24 cellular contexts compared by ENCODE assay signal in genomic region chr1:223358826-223359225, GRCh38. TPM values are rescaled to one million over a fixed set of nuclear protein-coding genes. Genes with fewer than 3 reads are reported as not detected.
DNase-seq lines count a peak whose midpoint lies in the region; ATAC-seq and TF ChIP-seq lines count a peak whose summit lies in the region.
"Had no signal": no experiment of that assay in that cellular context is flagged by ENCODE, and none has a peak within 500 bp of the region (broad histone marks: within the 10 kb centered on the region; RNA-seq: fewer than 3 reads in every experiment).

No MANE protein-coding gene starts in this region.

- H3K4me3 ChIP-seq in GM23338 (no peak overlapping the region), mammary epithelial cell (replicated peaks in 1 of 3; ENCODE audit: insufficient read depth in 1 of 3, low read depth in 2 of 3, low read length in 3 of 3) (no peak overlapping the region), SJCRH30 (no peak overlapping the region), coronary artery (no peak overlapping the region)
- H3K4me3 ChIP-seq: GM23248, heart left ventricle, MG63 had no signal

- dilution Hi-C loops in mammary epithelial cell (cut with HindIII; ENCODE audit: low sequenced_read_pairs), result no loop called here

- intact Hi-C loops in mammary epithelial cell (cut with micrococcal nuclease), result loop anchor here (1.0 to 5.0 kb wide), 4 partner anchors 63 to 226 kb away; no protein-coding TSS in a partner anchor

- peaks cover 7% of the 10 kb centered on the region; the same call in 1 of the 2 replicates for H3K4me1 ChIP-seq in GM23338 (ENCODE audit: insufficient read depth)
- peaks cover 21% of the 10 kb centered on the region for H3K4me1 ChIP-seq in mammary epithelial cell (ENCODE audit: insufficient read depth, low read length)
- no peaks in the 10 kb centered on the region for H3K4me1 ChIP-seq in SJCRH30

- H3F3A ChIP-seq in GM23338 (replicated peaks; ENCODE audit: low read depth), result no peaks in the 10 kb centered on the region

- H3K4me3 Mint-ChIP-seq in GM23338, result no peak overlapping the region
- H3K4me3 Mint-ChIP-seq in glutamatergic neuron (ENCODE audit: unreplicated experiment), result no peak overlapping the region
- H3K4me3 Mint-ChIP-seq: activated CD4-positive, alpha-beta memory T cell treated with anti-CD3 and anti-CD28 coated beads for 36 hours; T-helper 2 cell treated with Interferon-gamma antibody and Interleukin-4, amounts not matched to agents 5 μg/mL and 100 μg/mL, for 36 hours had no signal

- H3K9me3 Mint-ChIP-seq in GM23338, result no peaks in the 10 kb centered on the region
- H3K9me3 Mint-ChIP-seq in glutamatergic neuron (ENCODE audit: unreplicated experiment), result peaks cover 1% of the 10 kb centered on the region
- H3K9me3 Mint-ChIP-seq: activated CD4-positive, alpha-beta memory T cell treated with anti-CD3 and anti-CD28 coated beads for 36 hours; T-helper 2 cell treated with Interferon-gamma antibody and Interleukin-4, amounts not matched to agents 5 μg/mL and 100 μg/mL, for 36 hours had no signal

- H3K9me3 ChIP-seq in mammary epithelial cell (replicated peaks; ENCODE audit: insufficient read depth, low read length), result no peaks in the 10 kb centered on the region
- H3K9me3 ChIP-seq in SJCRH30 (replicated peaks), result no peaks in the 10 kb centered on the region; the same call in 1 of the 2 replicates
- H3K9me3 ChIP-seq: heart left ventricle, MG63 had no signal

- no peak overlapping the region for H3K27ac ChIP-seq in GM23338 (ENCODE audit: low read depth)
- H3K27ac ChIP-seq in mammary epithelial cell (ENCODE audit: insufficient read depth, low read depth, low read length), result no peak overlapping the region
- no peak overlapping the region for H3K27ac ChIP-seq in SJCRH30
- no peak overlapping the region for H3K27ac ChIP-seq in coronary artery
- H3K27ac ChIP-seq: C4-2B, GM23248, heart left ventricle had no signal

- H3K27me3 ChIP-seq in GM23338 (ENCODE audit: insufficient read depth) (peaks cover 21% of the 10 kb centered on the region), mammary epithelial cell (ENCODE audit: insufficient read depth, low read length) (peaks cover 7% of the 10 kb centered on the region), SJCRH30 (peaks cover 5% of the 10 kb centered on the region; the same call in 1 of the 2 replicates)

- DNase-seq in A172 (ENCODE audit: low spot score) (peak; percentile 15), GM23338 (ENCODE audit: low spot score) (peak; percentile 35), mammary epithelial cell (peak; percentile 21), islet precursor cell (peak; percentile 63), SJCRH30 (no peak), glutamatergic neuron (no peak), coronary artery (ENCODE audit: low spot score) (no peak)
- DNase-seq: activated CD4-positive, alpha-beta memory T cell treated with anti-CD3 and anti-CD28 coated beads for 36 hours; activated gamma-delta T cell; cortex of kidney; GM23248; heart left ventricle; MG63; NCI-H1417 treated with DMSO at 0.1 percent for 48 hours; NCI-H524 had no signal

- no peak overlapping the region for H3K9ac ChIP-seq in mammary epithelial cell (ENCODE audit: insufficient read depth, low read length)
- H3K9ac ChIP-seq: GM23248 had no signal

- in situ Hi-C loops in mammary epithelial cell (cut with MboI; ENCODE audit: low sequenced_read_pairs in 2 of 2), result no loop called here

- H4K20me1 ChIP-seq in GM23338 (replicated peaks; ENCODE audit: insufficient read depth) (no peaks in the 10 kb centered on the region; the same call in 1 of the 2 replicates), mammary epithelial cell (ENCODE audit: insufficient read depth, low read length) (no peaks in the 10 kb centered on the region)

- no peaks in the 10 kb centered on the region for H3K36me3 ChIP-seq in GM23338 (ENCODE audit: insufficient read depth)
- no peaks in the 10 kb centered on the region for H3K36me3 ChIP-seq in mammary epithelial cell (ENCODE audit: insufficient read depth, low read length)
- H3K36me3 ChIP-seq in SJCRH30, result no peaks in the 10 kb centered on the region
- H3K36me3 ChIP-seq: heart left ventricle, MG63 had no signal

- H2AFZ ChIP-seq in GM23338 (no peak overlapping the region), mammary epithelial cell (ENCODE audit: low read depth, low read length) (no peak overlapping the region)
- H2AFZ ChIP-seq: GM23248 had no signal

- H3K27me3 Mint-ChIP-seq in GM23338 (ENCODE audit: insufficient read depth, low read depth, poor library complexity) (peaks cover 16% of the 10 kb centered on the region), glutamatergic neuron (ENCODE audit: unreplicated experiment) (peaks cover 8% of the 10 kb centered on the region)

- no peaks in the 10 kb centered on the region for H3K9me2 ChIP-seq in GM23338 (ENCODE audit: insufficient read depth)

- ATAC-seq in GM23338 (no peak), GM18520 (IDR thresholded peaks at IDR 0.05; ENCODE audit: unreplicated experiment) (no peak)
- ATAC-seq: heart left ventricle had no signal

- CTCF ChIA-PET in mammary epithelial cell (lab: Charles Lee; ENCODE audit: low non-redundant PET), result interaction anchor here (0.7 to 1.0 kb wide), 2 partner anchors 184 to 225 kb away, joined by 3 to 7 read pairs; no protein-coding TSS in a partner anchor

- WGBS in mammary epithelial cell (ENCODE audit: low coverage, missing lambda C conversion rate), result 74% methylated on average over 3 of the region's 3 CpGs

- H3K4me1 Mint-ChIP-seq in GM23338 (peaks cover 13% of the 10 kb centered on the region), glutamatergic neuron (ENCODE audit: low read depth, unreplicated experiment) (peaks cover 6% of the 10 kb centered on the region)

- H3K79me2 ChIP-seq in GM23338 (replicated peaks; ENCODE audit: insufficient read depth) (no peaks in the 10 kb centered on the region), mammary epithelial cell (ENCODE audit: insufficient read depth, low read length) (no peaks in the 10 kb centered on the region)

- BruUV-seq in mammary epithelial cell (replicated peaks; lab: Mats Ljungman, UMichigan), result no TSS peak

- no peak overlapping the region for H3K4me2 ChIP-seq in GM23338
- H3K4me2 ChIP-seq in mammary epithelial cell (ENCODE audit: insufficient read depth, low read depth, low read length), result no peak overlapping the region

- H3K27ac Mint-ChIP-seq in GM23338, result no peak overlapping the region
- no peak overlapping the region for H3K27ac Mint-ChIP-seq in glutamatergic neuron (ENCODE audit: unreplicated experiment)
- H3K27ac Mint-ChIP-seq: activated CD4-positive, alpha-beta memory T cell treated with anti-CD3 and anti-CD28 coated beads for 36 hours; T-helper 2 cell treated with Interferon-gamma antibody and Interleukin-4, amounts not matched to agents 5 μg/mL and 100 μg/mL, for 36 hours had no signal

- TF ChIP-seq CTCF in GM23338 (conservative IDR thresholded peaks at IDR 0.05; ENCODE audit: low read depth in 2 of 2) (peak in 1 of 2 experiments; percentile 40; a peak in 2 of 4 replicates), mammary epithelial cell (conservative IDR thresholded peaks at IDR 0.05 in 1 of 2, IDR thresholded peaks at IDR 0.05 in 1 of 2; ENCODE audit: extremely low read depth in 1 of 2, insufficient read depth in 1 of 2, low read depth in 1 of 2, low read length in 2 of 2) (peak in 1 of 2 donors; percentile 58), glutamatergic neuron (IDR thresholded peaks at IDR 0.05; ENCODE audit: partially characterized antibody, unreplicated experiment) (no peak), coronary artery (IDR thresholded peaks at IDR 0.05) (no peak)

- no peaks in the 10 kb centered on the region for H3K36me3 Mint-ChIP-seq in GM23338 (ENCODE audit: low read depth)
- peaks cover 4% of the 10 kb centered on the region for H3K36me3 Mint-ChIP-seq in glutamatergic neuron (ENCODE audit: unreplicated experiment)
- H3K36me3 Mint-ChIP-seq: activated CD4-positive, alpha-beta memory T cell treated with anti-CD3 and anti-CD28 coated beads for 36 hours had no signal

TF ChIP-seq in GM23338, 12 proteins besides CTCF, POLR2A, EP300 and RAD21 (continues in another document):
- TF ChIP-seq ZNF114 (CRISPR knock-in tag; IDR thresholded peaks at IDR 0.05) (no peak), ZNF331 (CRISPR knock-in tag; IDR thresholded peaks at IDR 0.05; ENCODE audit: low read depth) (no peak)

RNA-seq across cellular contexts. Expression of gene SUSD4, which starts 5.2 kb away (rescaled TPM):
- total RNA-seq in A172 (2014; rRNA removed; shearing (Covaris generic)), result 0.05 TPM in 1 of 2 replicates, not detected in the other
- total RNA-seq in GM23338 (2014; rRNA removed; shearing (Covaris generic)), result 2.1 and 3.6 TPM in 2 replicates
- polyA plus RNA-seq in GM23338 (2016; fragmentation: Nextera tagmentation; extraction: Ambion mirVana) (2.3 and 2.7 TPM in 2 replicates), mammary epithelial cell (5.8 TPM)
- total RNA-seq in mammary epithelial cell (1 to 10 TPM; 2.3 to 5.7 TPM), glutamatergic neuron (ENCODE audit: unreplicated experiment) (0.47 TPM)
- polyA minus RNA-seq in mammary epithelial cell, result 15.6 TPM
- 3.1 and 5.2 TPM in 2 replicates for total RNA-seq in SJCRH30 (2014; rRNA removed; shearing (Covaris generic))

RNA-seq across cellular contexts. Expression of gene CCDC185, which starts 34.4 kb away (rescaled TPM):
- not detected in 2 replicates for total RNA-seq in A172 (2014; rRNA removed; shearing (Covaris generic))
- 0.08 and 0.56 TPM in 2 replicates for total RNA-seq in GM23338 (2014; rRNA removed; shearing (Covaris generic))
- polyA plus RNA-seq in GM23338 (2016; fragmentation: Nextera tagmentation; extraction: Ambion mirVana), result not detected in 2 replicates
- not detected for total RNA-seq in mammary epithelial cell
- not detected for polyA plus RNA-seq in mammary epithelial cell
- not detected for polyA minus RNA-seq in mammary epithelial cell
- total RNA-seq in SJCRH30 (2014; rRNA removed; shearing (Covaris generic)), result not detected in 2 replicates
- not detected for total RNA-seq in glutamatergic neuron (ENCODE audit: unreplicated experiment)
- total RNA-seq: activated CD4-positive, alpha-beta memory T cell treated with anti-CD3 and anti-CD28 coated beads for 36 hours; GM23248; heart left ventricle; liver; mononuclear cell; posterior vena cava; RPMI7951 had no signal
- polyA plus RNA-seq: adipose tissue, GM23248, heart left ventricle, liver, neural cell had no signal

Comparison
In these comparisons a context has a peak if more than half of its experiments do, and no peak if none do; other contexts are left out.
1. DNase-seq: peak in A172 (single experiment), GM23338 (single experiment), mammary epithelial cell (single experiment) and islet precursor cell (single experiment); none in SJCRH30 (0 of 2), glutamatergic neuron (single experiment) and coronary artery (single experiment).